Comparison of ENCODE assay signal across 29 cellular contexts in genomic region chr13:30039506-30039905, GRCh38.
"Had no signal": no experiment of that assay in that cellular context is flagged by ENCODE, and none has a peak within 500 bp of the region (broad histone marks: within the 10 kb centered on the region; RNA-seq: fewer than 3 reads in every experiment).

No MANE protein-coding gene starts in this region.

- H3K4me1 ChIP-seq: heart left ventricle, spleen, uterus had no signal

- H3K4me3 ChIP-seq: heart left ventricle, spleen, thoracic aorta, uterus had no signal

- H3K27me3 ChIP-seq: uterus had no signal

- H3K36me3 ChIP-seq: brain microvascular endothelial cell, heart left ventricle, spleen, thoracic aorta, uterus had no signal

- H3K36me3 Mint-ChIP-seq: immature natural killer cell; naive thymus-derived CD4-positive, alpha-beta T cell; T-cell; type B pancreatic cell had no signal

- DNase-seq: activated CD4-positive, alpha-beta T cell treated with anti-CD3 and anti-CD28 coated beads for 48 hours; activated CD4-positive, alpha-beta T cell treated with anti-CD3 and anti-CD28 coated beads, Interleukin-2, amount 50 U/mL, for 48 hours; activated CD8-positive, alpha-beta memory T cell treated with anti-CD3 and anti-CD28 coated beads for 24 hours; activated CD8-positive, alpha-beta memory T cell treated with anti-CD3 and anti-CD28 coated beads, Interleukin-2, amount 50 U/mL, for 4 hours; activated gamma-delta T cell treated with Interleukin-2 at 50 U/mL for 16 hours; activated naive CD4-positive, alpha-beta T cell treated with anti-CD3 and anti-CD28 coated beads, Interleukin-2, amount 50 U/mL, for 16 hours; activated T-cell treated with anti-CD3 and anti-CD28 coated beads, Interleukin-2, amount 50 U/mL, for 24 hours; brain microvascular endothelial cell; caudate nucleus; cortex of kidney; effector memory CD8-positive, alpha-beta T cell; heart left ventricle; hypothalamus; immature natural killer cell; kidney; left colon; mammary epithelial cell; midbrain; naive thymus-derived CD4-positive, alpha-beta T cell; nucleus accumbens; right cardiac atrium; spleen; stimulated activated naive CD8-positive, alpha-beta T cell treated with anti-CD3 and anti-CD28 coated beads, Interleukin-15, Interleukin-2, amounts not matched to agents 100 U/mL and 50 U/mL, for 24 hours; T-cell had no signal

- H3K27ac ChIP-seq: brain microvascular endothelial cell, heart left ventricle, spleen, thoracic aorta, uterus had no signal

- H3K4me1 Mint-ChIP-seq: activated T-helper 17 cell treated with anti-CD3 and anti-CD28 coated beads, Interleukin-2, amount 50 U/mL, for 72 hours; immature natural killer cell; naive thymus-derived CD4-positive, alpha-beta T cell; T-cell had no signal

- H3K4me3 Mint-ChIP-seq: activated T-cell treated with anti-CD3 and anti-CD28 coated beads, Interleukin-2, amount 50 U/mL, for 24 hours; activated T-helper 17 cell treated with anti-CD3 and anti-CD28 coated beads, Interleukin-2, amount 50 U/mL, for 72 hours; effector memory CD8-positive, alpha-beta T cell; immature natural killer cell; naive thymus-derived CD4-positive, alpha-beta T cell; neural crest cell; T-cell; type B pancreatic cell had no signal

- H3K9me3 Mint-ChIP-seq: activated T-cell treated with anti-CD3 and anti-CD28 coated beads, Interleukin-2, amount 50 U/mL, for 24 hours; activated T-helper 17 cell treated with anti-CD3 and anti-CD28 coated beads, Interleukin-2, amount 50 U/mL, for 72 hours; effector memory CD8-positive, alpha-beta T cell; T-cell; type B pancreatic cell had no signal

- H3K9me3 ChIP-seq: heart left ventricle, spleen, thoracic aorta, uterus had no signal

- ATAC-seq: activated T-helper 17 cell treated with anti-CD3 and anti-CD28 coated beads, Interleukin-2, amount 50 U/mL, for 72 hours; effector memory CD8-positive, alpha-beta T cell; heart left ventricle; left colon; naive thymus-derived CD4-positive, alpha-beta T cell; right cardiac atrium; stimulated activated naive CD8-positive, alpha-beta T cell treated with anti-CD3 and anti-CD28 coated beads, Interleukin-15, Interleukin-2, amounts not matched to agents 100 U/mL and 50 U/mL, for 24 hours; T-cell had no signal

- H3K27ac Mint-ChIP-seq: activated T-cell treated with anti-CD3 and anti-CD28 coated beads, Interleukin-2, amount 50 U/mL, for 24 hours; activated T-helper 17 cell treated with anti-CD3 and anti-CD28 coated beads, Interleukin-2, amount 50 U/mL, for 72 hours; effector memory CD8-positive, alpha-beta T cell; immature natural killer cell; T-cell; type B pancreatic cell had no signal
